27 cellular contexts compared by ENCODE assay signal in genomic region chr7:77315102-77315501, GRCh38.
A peak's percentile ranks its signal among the peaks of the same experiment; 100 is the strongest.
DNase-seq lines count a peak whose midpoint lies in the region; ATAC-seq and TF ChIP-seq lines count a peak whose summit lies in the region.
"Had no signal": no experiment of that assay in that cellular context is flagged by ENCODE, and none has a peak within 500 bp of the region (broad histone marks: within the 10 kb centered on the region; RNA-seq: fewer than 3 reads in every experiment).

No MANE protein-coding gene starts in this region.

- DNase-seq in NCI-H1092 (lab: John Stamatoyannopoulos, UW) (peak; percentile 19), NCI-H1092 treated with DMSO at 0.1 percent for 48 hours (lab: John Stamatoyannopoulos, UW) (no peak), fibroblast of mammary gland (ENCODE audit: low read depth) (peak; percentile 75), left lung (no peak), thyroid gland (no peak), mesenteric fat pad (ENCODE audit: low spot score) (no peak)
- no peak for DNase-seq in activated effector memory CD4-positive, alpha-beta T cell treated with Interleukin-2 at 50 U/mL for 16 hours
- no peak for DNase-seq in activated CD4-positive, alpha-beta T cell treated with anti-CD3 and anti-CD28 coated beads, Interleukin-2, amount 50 U/mL, for 48 hours
- DNase-seq: activated naive CD4-positive, alpha-beta T cell treated with anti-CD3 and anti-CD28 coated beads, Interleukin-2, amount 10 ng/mL, durations not matched to agents 7 days and 5 days; activated T-cell treated with anti-CD3 and anti-CD28 coated beads, Interleukin-2, amount 50 U/mL, for 48 hours; BE2C; Caco-2; DMS79 treated with DMSO at 0.1 percent for 48 hours; KG1; mesendoderm; naive thymus-derived CD4-positive, alpha-beta T cell; NCI-H187; NCI-H82; pancreas; stimulated activated CD4-positive, alpha-beta T cell treated with anti-CD3 and anti-CD28 coated beads, Interleukin-1b, Interleukin-23, amount 100 ng/mL, for 48 hours; SW 1271; testis had no signal

- H3K27ac ChIP-seq in left lung (no peak overlapping the region), thyroid gland (peak overlapping the region; percentile 87 to 94 (median 89))
- H3K27ac ChIP-seq: 22Rv1, pancreas, skin epidermis, testis had no signal

- H3K36me3 ChIP-seq in left lung: peaks cover 0 to 66% of the 10 kb centered on the region in 2 donors
- H3K36me3 ChIP-seq in thyroid gland: no peaks in the 10 kb centered on the region
- H3K36me3 ChIP-seq: BE2C had no signal

- no peak overlapping the region for H3K4me3 ChIP-seq in fibroblast of mammary gland (ENCODE audit: control insufficient read depth, low read depth, low read length)
- H3K4me3 ChIP-seq in left lung: no peak overlapping the region
- no peak overlapping the region for H3K4me3 ChIP-seq in thyroid gland (replicated peaks in 1 of 3)
- H3K4me3 ChIP-seq: GM12878, pancreas, skin epidermis, testis had no signal

- TF ChIP-seq CTCF in fibroblast of mammary gland (conservative IDR thresholded peaks at IDR 0.05; ENCODE audit: control insufficient read depth, insufficient read depth, low read depth, low read length) (peak; percentile 9), left lung (IDR thresholded peaks at IDR 0.05) (no peak), thyroid gland (IDR thresholded peaks at IDR 0.05) (no peak)

- 64 to 78% methylated on average over 3 of the region's 3 CpGs for WGBS in thyroid gland, 2 donors

- peak; percentile 39 for ATAC-seq in left lung
- ATAC-seq: GM12878; HCT116; naive thymus-derived CD4-positive, alpha-beta T cell; stimulated activated effector memory CD8-positive, alpha-beta T cell treated with anti-CD3 and anti-CD28 coated beads, Interleukin-12 subunit alpha, Interleukin-12 subunit beta, amount 100 ng/mL, for 72 hours had no signal

- TF ChIP-seq POLR2A in thyroid gland (IDR thresholded peaks at IDR 0.05): no peak

- H3K27me3 ChIP-seq in left lung: no peaks in the 10 kb centered on the region
- no peaks in the 10 kb centered on the region for H3K27me3 ChIP-seq in thyroid gland
- H3K27me3 ChIP-seq: BE2C, pancreas, testis had no signal

- intact Hi-C loops in left lung (cut with DNase I) (no loop called here), thyroid gland (cut with DNase I) (no loop called here)

- H3K9me3 ChIP-seq in left lung: no peaks in the 10 kb centered on the region
- no peaks in the 10 kb centered on the region for H3K9me3 ChIP-seq in thyroid gland
- H3K9me3 ChIP-seq: BE2C, Caco-2, pancreas, testis had no signal

- H3K4me1 ChIP-seq in left lung: peaks cover 0 to 8% of the 10 kb centered on the region in 2 donors
- H3K4me1 ChIP-seq in thyroid gland: peaks cover 46 to 50% of the 10 kb centered on the region in 2 donors
- H3K4me1 ChIP-seq: BE2C, pancreas had no signal

Comparison
In these comparisons a context has a peak if more than half of its experiments do, and no peak if none do; other contexts are left out.
1. DNase-seq: peak in NCI-H1092 (single experiment) and fibroblast of mammary gland (single experiment); none in NCI-H1092 treated with DMSO at 0.1 percent for 48 hours (single experiment), left lung (0 of 2), thyroid gland (0 of 2), mesenteric fat pad (single experiment), activated effector memory CD4-positive, alpha-beta T cell treated with Interleukin-2 at 50 U/mL for 16 hours (single experiment) and activated CD4-positive, alpha-beta T cell treated with anti-CD3 and anti-CD28 coated beads, Interleukin-2, amount 50 U/mL, for 48 hours (0 of 2).
2. H3K27ac ChIP-seq: peak in thyroid gland (3 of 3); none in left lung (0 of 2).